Comparison of ENCODE assay signal across 8 cellular contexts in genomic region chr6:42050897-42051653, GRCh38. TPM values are rescaled to one million over a fixed set of nuclear protein-coding genes. Genes with fewer than 3 reads are reported as not detected.
DNase-seq lines count a peak whose midpoint lies in the region; ATAC-seq lines count a peak whose summit lies in the region.

No MANE protein-coding gene starts in this region.

- no peaks in the 10 kb centered on the region for H3K9me3 Mint-ChIP-seq in T-helper 2 cell treated with Interferon-gamma antibody and Interleukin-4, amounts not matched to agents 5 μg/mL and 100 μg/mL, for 36 hours
- H3K9me3 Mint-ChIP-seq in activated naive CD8-positive, alpha-beta T cell treated with anti-CD3 and anti-CD28 coated beads for 36 hours, result no peaks in the 10 kb centered on the region

- peak overlapping the region; percentile 61 for H3K27ac ChIP-seq in temporal lobe (ENCODE audit: low read depth, low read length)

- H3K27ac Mint-ChIP-seq in T-helper 2 cell treated with Interferon-gamma antibody and Interleukin-4, amounts not matched to agents 5 μg/mL and 100 μg/mL, for 36 hours, result peak overlapping the region; percentile 94
- H3K27ac Mint-ChIP-seq in activated naive CD8-positive, alpha-beta T cell treated with anti-CD3 and anti-CD28 coated beads for 36 hours, result peak overlapping the region; percentile 99

- H3K4me1 Mint-ChIP-seq in T-helper 2 cell treated with Interferon-gamma antibody and Interleukin-4, amounts not matched to agents 5 μg/mL and 100 μg/mL, for 36 hours (ENCODE audit: low read depth), result peaks cover 52% of the 10 kb centered on the region
- H3K4me1 Mint-ChIP-seq in activated naive CD8-positive, alpha-beta T cell treated with anti-CD3 and anti-CD28 coated beads for 36 hours, result peaks cover 63% of the 10 kb centered on the region

- H3K4me3 Mint-ChIP-seq in T-helper 2 cell treated with Interferon-gamma antibody and Interleukin-4, amounts not matched to agents 5 μg/mL and 100 μg/mL, for 36 hours, result peak overlapping the region; percentile 90
- peak overlapping the region; percentile 95 for H3K4me3 Mint-ChIP-seq in activated naive CD8-positive, alpha-beta T cell treated with anti-CD3 and anti-CD28 coated beads for 36 hours

- no peak for ATAC-seq in esophagus mucosa

- peaks cover 28% of the 10 kb centered on the region for H3K36me3 Mint-ChIP-seq in T-helper 2 cell treated with Interferon-gamma antibody and Interleukin-4, amounts not matched to agents 5 μg/mL and 100 μg/mL, for 36 hours (ENCODE audit: low read depth)
- H3K36me3 Mint-ChIP-seq in activated naive CD8-positive, alpha-beta T cell treated with anti-CD3 and anti-CD28 coated beads for 36 hours, result peaks cover 17% of the 10 kb centered on the region

- no peaks in the 10 kb centered on the region for H3K27me3 Mint-ChIP-seq in T-helper 2 cell treated with Interferon-gamma antibody and Interleukin-4, amounts not matched to agents 5 μg/mL and 100 μg/mL, for 36 hours (ENCODE audit: low read depth)
- no peaks in the 10 kb centered on the region for H3K27me3 Mint-ChIP-seq in activated naive CD8-positive, alpha-beta T cell treated with anti-CD3 and anti-CD28 coated beads for 36 hours

- no peak for DNase-seq in T-helper 2 cell treated with Interferon-gamma antibody and Interleukin-4, amounts not matched to agents 5 μg/mL and 100 μg/mL, for 36 hours (ENCODE audit: low spot score)
- no peak for DNase-seq in T-helper 2 cell
- no peak for DNase-seq in activated naive CD8-positive, alpha-beta T cell treated with anti-CD3 and anti-CD28 coated beads for 36 hours
- peak; percentile 23 for DNase-seq in kidney tubule cell (ENCODE audit: low spot score)
- DNase-seq in GM19238 (ENCODE audit: insufficient read length, low spot score), result no peak
- DNase-seq in NCI-H1436 treated with DMSO at 0.1 percent for 48 hours (lab: John Stamatoyannopoulos, UW), result no peak

RNA-seq across cellular contexts. Expression of gene TAF8, which starts 0.8 kb away (rescaled TPM):
- 10 to 100 TPM; 40.4 to 45.1 TPM for total RNA-seq in activated naive CD8-positive, alpha-beta T cell treated with anti-CD3 and anti-CD28 coated beads for 36 hours
- total RNA-seq in temporal lobe, result 5.4 TPM
- 13.8 TPM for total RNA-seq in esophagus mucosa
